9 cellular contexts compared by ENCODE assay signal in the genomic region with DNA sequence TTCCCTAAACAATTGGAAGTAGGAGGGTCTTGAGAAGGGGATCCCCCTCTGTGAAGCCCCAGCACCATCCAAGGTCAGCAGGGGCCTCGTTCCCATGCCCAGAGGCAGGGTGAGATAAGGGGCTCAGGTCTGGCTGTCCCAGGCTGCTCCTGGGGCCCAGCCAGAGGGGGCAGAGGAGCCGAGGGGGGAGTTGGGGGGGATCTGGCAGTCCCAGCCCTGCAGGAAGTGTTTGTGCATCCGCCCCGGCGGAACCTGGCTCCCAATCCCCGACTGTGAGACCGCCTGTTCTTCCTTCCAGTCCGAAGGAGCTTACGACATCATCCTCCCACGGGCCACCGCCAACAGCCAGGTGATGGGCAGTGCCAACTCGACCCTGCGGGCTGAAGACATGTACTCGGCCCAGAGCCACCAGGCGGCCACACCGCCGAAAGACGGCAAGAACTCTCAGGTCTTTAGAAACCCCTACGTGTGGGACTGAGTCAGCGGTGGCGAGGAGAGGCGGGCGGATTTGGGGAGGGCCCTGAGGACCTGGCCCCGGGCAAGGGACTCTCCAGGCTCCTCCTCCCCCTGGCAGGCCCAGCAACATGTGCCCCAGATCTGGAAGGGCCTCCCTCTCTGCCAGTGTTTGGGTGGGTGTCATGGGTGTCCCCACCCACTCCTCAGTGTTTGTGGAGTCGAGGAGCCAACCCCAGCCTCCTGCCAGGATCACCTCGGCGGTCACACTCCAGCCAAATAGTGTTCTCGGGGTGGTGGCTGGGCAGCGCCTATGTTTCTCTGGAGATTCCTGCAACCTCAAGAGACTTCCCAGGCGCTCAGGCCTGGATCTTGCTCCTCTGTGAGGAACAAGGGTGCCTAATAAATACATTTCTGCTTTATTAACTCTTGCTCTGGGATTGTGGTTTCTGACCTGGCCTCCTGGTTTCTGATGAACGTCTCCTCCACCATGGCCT. TPM values are rescaled to one million over a fixed set of nuclear protein-coding genes. Genes with fewer than 3 reads are reported as not detected.
DNase-seq lines count a peak whose midpoint lies in the region; ATAC-seq and TF ChIP-seq lines count a peak whose summit lies in the region.
"Had no signal": no experiment of that assay in that cellular context is flagged by ENCODE, and none has a peak within 500 bp of the region (broad histone marks: within the 10 kb centered on the region; RNA-seq: fewer than 3 reads in every experiment).

No MANE protein-coding gene starts in this region.

- no peaks in the 10 kb centered on the region for H3K36me3 Mint-ChIP-seq in activated CD4-positive, alpha-beta memory T cell treated with anti-CD3 and anti-CD28 coated beads for 36 hours
- no peaks in the 10 kb centered on the region for H3K36me3 Mint-ChIP-seq in activated CD4-positive, alpha-beta memory T cell treated with anti-CD3 and anti-CD28 coated beads, Interleukin-2, amount 10 ng/mL, durations not matched to agents 7 days and 5 days (ENCODE audit: low read depth)
- H3K36me3 Mint-ChIP-seq in activated T-helper 17 cell treated with anti-CD3 and anti-CD28 coated beads, Interleukin-2, amount 50 U/mL, for 72 hours (ENCODE audit: low read depth): no peaks in the 10 kb centered on the region

- no peak for TF ChIP-seq CTCF in PC-9 (conservative IDR thresholded peaks at IDR 0.05)

- no peaks in the 10 kb centered on the region for H3K9me3 Mint-ChIP-seq in activated CD4-positive, alpha-beta memory T cell treated with anti-CD3 and anti-CD28 coated beads for 36 hours
- no peaks in the 10 kb centered on the region for H3K9me3 Mint-ChIP-seq in activated CD4-positive, alpha-beta memory T cell treated with anti-CD3 and anti-CD28 coated beads, Interleukin-2, amount 10 ng/mL, durations not matched to agents 7 days and 5 days
- H3K9me3 Mint-ChIP-seq in activated T-helper 17 cell treated with anti-CD3 and anti-CD28 coated beads, Interleukin-2, amount 50 U/mL, for 72 hours: no peaks in the 10 kb centered on the region

- H3K79me2 ChIP-seq in PC-9 (ENCODE audit: low read depth): no peaks in the 10 kb centered on the region

- peaks cover 5% of the 10 kb centered on the region for H3F3A ChIP-seq in PC-9 (ENCODE audit: insufficient read depth, low read depth)

- no peaks in the 10 kb centered on the region for H3K4me1 Mint-ChIP-seq in activated CD4-positive, alpha-beta memory T cell treated with anti-CD3 and anti-CD28 coated beads for 36 hours (ENCODE audit: low read depth)
- peaks cover 7% of the 10 kb centered on the region for H3K4me1 Mint-ChIP-seq in activated CD4-positive, alpha-beta memory T cell treated with anti-CD3 and anti-CD28 coated beads, Interleukin-2, amount 10 ng/mL, durations not matched to agents 7 days and 5 days
- no peaks in the 10 kb centered on the region for H3K4me1 Mint-ChIP-seq in activated T-helper 17 cell treated with anti-CD3 and anti-CD28 coated beads, Interleukin-2, amount 50 U/mL, for 72 hours

- peak; percentile 64 for DNase-seq in activated CD4-positive, alpha-beta memory T cell treated with anti-CD3 and anti-CD28 coated beads for 36 hours
- DNase-seq in activated CD4-positive, alpha-beta memory T cell treated with anti-CD3 and anti-CD28 coated beads, Interleukin-2, amount 10 ng/mL, durations not matched to agents 7 days and 5 days: no peak
- peak; percentile 36 for DNase-seq in left kidney (ENCODE audit: low read depth, low spot score)
- DNase-seq in PC-9: no peak
- DNase-seq in glomerular visceral epithelial cell (ENCODE audit: extremely low spot score): no peak
- DNase-seq in T-helper 9 cell: no peak

- WGBS in thymus: 39% methylated on average over 31 of the region's 31 CpGs

- no peak overlapping the region for H3K4me3 ChIP-seq in thymus (ENCODE audit: low read length)
- H3K4me3 ChIP-seq in PC-9: no peak overlapping the region

- H3K9me2 ChIP-seq in PC-9 (ENCODE audit: insufficient read depth): no peaks in the 10 kb centered on the region

- POLR2A ChIA-PET in activated CD4-positive, alpha-beta memory T cell treated with anti-CD3 and anti-CD28 coated beads for 36 hours (lab: Charles Lee): no interaction called here
- POLR2A ChIA-PET in activated CD4-positive, alpha-beta memory T cell treated with anti-CD3 and anti-CD28 coated beads, Interleukin-2, amount 10 ng/mL, durations not matched to agents 7 days and 5 days (lab: Charles Lee): no interaction called here
- POLR2A ChIA-PET in PC-9 (lab: Charles Lee; ENCODE audit: unreplicated experiment): no interaction called here

- H2AFZ ChIP-seq in PC-9: no peak overlapping the region

- no peaks in the 10 kb centered on the region for H3K36me3 ChIP-seq in thymus (ENCODE audit: control insufficient read depth, insufficient read depth)
- no peaks in the 10 kb centered on the region for H3K36me3 ChIP-seq in PC-9 (ENCODE audit: low read depth)

- H3K27ac ChIP-seq in thymus (ENCODE audit: low read depth) (peak overlapping the region; percentile 15), PC-9 (no peak overlapping the region)

- intact Hi-C loops in activated CD4-positive, alpha-beta memory T cell treated with anti-CD3 and anti-CD28 coated beads for 36 hours (cut with micrococcal nuclease): no loop called here
- intact Hi-C loops in PC-9 (cut with micrococcal nuclease; ENCODE audit: unreplicated experiment): no loop called here

- H3K27me3 Mint-ChIP-seq in activated CD4-positive, alpha-beta memory T cell treated with anti-CD3 and anti-CD28 coated beads for 36 hours: no peaks in the 10 kb centered on the region
- peaks cover 18% of the 10 kb centered on the region for H3K27me3 Mint-ChIP-seq in activated CD4-positive, alpha-beta memory T cell treated with anti-CD3 and anti-CD28 coated beads, Interleukin-2, amount 10 ng/mL, durations not matched to agents 7 days and 5 days
- peaks cover 6% of the 10 kb centered on the region for H3K27me3 Mint-ChIP-seq in activated T-helper 17 cell treated with anti-CD3 and anti-CD28 coated beads, Interleukin-2, amount 50 U/mL, for 72 hours

- H3K4me2 ChIP-seq in PC-9: no peak overlapping the region

- ATAC-seq in activated T-helper 17 cell treated with anti-CD3 and anti-CD28 coated beads, Interleukin-2, amount 50 U/mL, for 72 hours (replicated peaks): peak; percentile 94

- no peak overlapping the region for H3K4me3 Mint-ChIP-seq in activated CD4-positive, alpha-beta memory T cell treated with anti-CD3 and anti-CD28 coated beads for 36 hours
- no peak overlapping the region for H3K4me3 Mint-ChIP-seq in activated CD4-positive, alpha-beta memory T cell treated with anti-CD3 and anti-CD28 coated beads, Interleukin-2, amount 10 ng/mL, durations not matched to agents 7 days and 5 days
- H3K4me3 Mint-ChIP-seq in activated T-helper 17 cell treated with anti-CD3 and anti-CD28 coated beads, Interleukin-2, amount 50 U/mL, for 72 hours: no peak overlapping the region

- BruUV-seq in PC-9 (replicated peaks; lab: Mats Ljungman, UMichigan): no TSS peak

- H3K27me3 ChIP-seq in thymus (ENCODE audit: control insufficient read depth, insufficient read depth) (no peaks in the 10 kb centered on the region), PC-9 (ENCODE audit: insufficient read depth, low read depth) (no peaks in the 10 kb centered on the region)

- H3K9me3 ChIP-seq in thymus (ENCODE audit: control insufficient read depth) (no peaks in the 10 kb centered on the region), PC-9 (ENCODE audit: insufficient read depth, low read depth) (no peaks in the 10 kb centered on the region)

- no peak overlapping the region for H3K27ac Mint-ChIP-seq in activated CD4-positive, alpha-beta memory T cell treated with anti-CD3 and anti-CD28 coated beads for 36 hours
- H3K27ac Mint-ChIP-seq in activated CD4-positive, alpha-beta memory T cell treated with anti-CD3 and anti-CD28 coated beads, Interleukin-2, amount 10 ng/mL, durations not matched to agents 7 days and 5 days: no peak overlapping the region
- H3K27ac Mint-ChIP-seq in activated T-helper 17 cell treated with anti-CD3 and anti-CD28 coated beads, Interleukin-2, amount 50 U/mL, for 72 hours: no peak overlapping the region

- CTCF ChIA-PET in activated CD4-positive, alpha-beta memory T cell treated with anti-CD3 and anti-CD28 coated beads for 36 hours (lab: Charles Lee): interaction anchor here (0.7 to 4.3 kb wide), 5 partner anchors 9 to 79 kb away, joined by 3 to 18 read pairs (median 6); no protein-coding TSS in a partner anchor
- CTCF ChIA-PET in activated CD4-positive, alpha-beta memory T cell treated with anti-CD3 and anti-CD28 coated beads, Interleukin-2, amount 10 ng/mL, durations not matched to agents 7 days and 5 days (lab: Charles Lee): interaction anchor here (2.3 to 3.8 kb wide), 3 partner anchors 9 to 68 kb away, joined by 5 to 16 read pairs (median 9); no protein-coding TSS in a partner anchor
- CTCF ChIA-PET in PC-9 (lab: Charles Lee): interaction anchor here (0.6 kb wide), 1 partner anchor 252 kb away, joined by 4 read pairs; no protein-coding TSS in a partner anchor

- H3K4me1 ChIP-seq in thymus (ENCODE audit: control insufficient read depth, insufficient read depth, low read length) (peaks cover 13% of the 10 kb centered on the region), PC-9 (replicated peaks; ENCODE audit: insufficient read depth) (peaks cover 14% of the 10 kb centered on the region)

- H4K20me1 ChIP-seq in PC-9 (ENCODE audit: insufficient read depth): no peaks in the 10 kb centered on the region; the same call in 1 of the 2 replicates

RNA-seq across cellular contexts. Expression of a gene that starts 14.9 kb away (rescaled TPM):
- total RNA-seq in activated CD4-positive, alpha-beta memory T cell treated with anti-CD3 and anti-CD28 coated beads for 36 hours: under 1 TPM; 0.40 to 0.41 TPM
- total RNA-seq in activated CD4-positive, alpha-beta memory T cell treated with anti-CD3 and anti-CD28 coated beads, Interleukin-2, amount 10 ng/mL, durations not matched to agents 7 days and 5 days: 1 to 10 TPM in 1 of 2 experiments, under 1 TPM in 1; 0.68 to 1.2 TPM
- 1 to 10 TPM in 1 of 2 donors, not detected in 1; 5.0 TPM for total RNA-seq in activated T-helper 17 cell treated with anti-CD3 and anti-CD28 coated beads, Interleukin-2, amount 50 U/mL, for 72 hours
- polyA plus RNA-seq in thymus: 14.3 TPM
- total RNA-seq in PC-9 (2021): 27.9 and 32.4 TPM in 2 replicates
- total RNA-seq: endothelial cell of umbilical vein had no signal
- polyA plus RNA-seq: endothelial cell of umbilical vein had no signal

RNA-seq across cellular contexts. Expression of a gene that starts 19.6 kb away (rescaled TPM):
- 10 to 100 TPM; 11.3 to 12.3 TPM for total RNA-seq in activated CD4-positive, alpha-beta memory T cell treated with anti-CD3 and anti-CD28 coated beads for 36 hours
- 10 to 100 TPM; 69.5 to 74.2 TPM for total RNA-seq in activated CD4-positive, alpha-beta memory T cell treated with anti-CD3 and anti-CD28 coated beads, Interleukin-2, amount 10 ng/mL, durations not matched to agents 7 days and 5 days
- 10 to 100 TPM in 1 of 2 donors, 1 to 10 TPM in 1; 3.0 to 29.1 TPM for total RNA-seq in activated T-helper 17 cell treated with anti-CD3 and anti-CD28 coated beads, Interleukin-2, amount 50 U/mL, for 72 hours
- 26.7 TPM for polyA plus RNA-seq in thymus
- total RNA-seq in PC-9 (2021): not detected in 2 replicates
- total RNA-seq: endothelial cell of umbilical vein had no signal
- polyA plus RNA-seq: endothelial cell of umbilical vein had no signal

Comparison
In these comparisons a context has a peak if more than half of its experiments do, and no peak if none do; other contexts are left out.
1. DNase-seq: peak in activated CD4-positive, alpha-beta memory T cell treated with anti-CD3 and anti-CD28 coated beads for 36 hours (single experiment) and left kidney (single experiment); none in activated CD4-positive, alpha-beta memory T cell treated with anti-CD3 and anti-CD28 coated beads, Interleukin-2, amount 10 ng/mL, durations not matched to agents 7 days and 5 days (single experiment), PC-9 (0 of 2), glomerular visceral epithelial cell (single experiment) and T-helper 9 cell (single experiment).